ENCODE assay signal across 26 cellular contexts in the genomic region with DNA sequence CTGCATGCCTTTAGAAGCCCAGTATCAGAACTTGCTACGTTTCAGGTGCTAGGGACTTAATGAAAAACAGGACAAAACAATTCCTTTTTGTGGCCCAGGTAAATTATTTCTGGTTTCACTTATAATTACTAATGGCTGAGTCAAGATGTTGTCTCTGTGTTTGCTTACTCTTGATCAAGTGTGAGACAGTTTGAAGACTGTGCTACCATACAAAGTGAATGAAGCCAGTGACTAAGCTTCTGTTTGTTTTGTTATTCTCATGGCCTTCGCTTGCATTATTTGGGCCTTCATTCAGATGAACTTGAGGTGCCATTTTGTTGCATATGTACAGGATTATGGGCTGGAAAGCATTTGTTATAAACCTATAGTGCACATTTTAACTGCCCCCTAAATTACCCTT. TPM values are rescaled to one million over a fixed set of nuclear protein-coding genes. Genes with fewer than 3 reads are reported as not detected.
A peak's percentile ranks its signal among the peaks of the same experiment; 100 is the strongest.
DNase-seq lines count a peak whose midpoint lies in the region; ATAC-seq and TF ChIP-seq lines count a peak whose summit lies in the region.
"Had no signal": no experiment of that assay in that cellular context is flagged by ENCODE, and none has a peak within 500 bp of the region (broad histone marks: within the 10 kb centered on the region; RNA-seq: fewer than 3 reads in every experiment).

No MANE protein-coding gene starts in this region.

- intact Hi-C loops in PC-3 (cut with micrococcal nuclease) (no loop called here), prostate gland (cut with DNase I) (no loop called here)

- WGBS in smooth muscle cell (ENCODE audit: low lambda C conversion rate) = 85% methylated on average over 2 of the region's 2 CpGs
- 90% methylated on average over 2 of the region's 2 CpGs for WGBS in prostate gland

- H4K20me1 ChIP-seq in PC-3 (ENCODE audit: low read length) (no peaks in the 10 kb centered on the region), smooth muscle cell (ENCODE audit: low read depth) (peaks cover 21% of the 10 kb centered on the region)

- H3K36me3 ChIP-seq in PC-3 (ENCODE audit: low read depth, low read length) = peaks cover 42% of the 10 kb centered on the region
- H3K36me3 ChIP-seq in smooth muscle cell (ENCODE audit: low read depth) = no peaks in the 10 kb centered on the region
- peaks cover 0 to 2% of the 10 kb centered on the region in 2 donors for H3K36me3 ChIP-seq in prostate gland

- H3K9me3 ChIP-seq in PC-3 (ENCODE audit: low read length) (no peaks in the 10 kb centered on the region), smooth muscle cell (replicated peaks; ENCODE audit: low read depth) (no peaks in the 10 kb centered on the region), prostate gland (no peaks in the 10 kb centered on the region)
- H3K9me3 ChIP-seq: left ventricle myocardium inferior, right atrium auricular region, spleen, suprapubic skin had no signal

- no peak for ATAC-seq in activated naive CD8-positive, alpha-beta T cell treated with anti-CD3 and anti-CD28 coated beads, Interleukin-2, amount 50 U/mL, for 24 hours
- peak; percentile 89 for ATAC-seq in PC-3
- no peak for ATAC-seq in GM18858 (IDR thresholded peaks at IDR 0.05; ENCODE audit: unreplicated experiment)
- ATAC-seq: naive thymus-derived CD8-positive, alpha-beta T cell; stimulated activated memory B cell treated with anti-CD40 and anti-IgM and Interleukin-4, amounts not matched to agents 10 μg/mL and 1 μg/mL and 100 μg/mL, for 72 hours had no signal

- TF ChIP-seq POLR2A in prostate gland (IDR thresholded peaks at IDR 0.05) = no peak

- H3K27me3 ChIP-seq in PC-3 (ENCODE audit: low read length) (no peaks in the 10 kb centered on the region), smooth muscle cell (ENCODE audit: low read depth) (no peaks in the 10 kb centered on the region), prostate gland (replicated peaks; ENCODE audit: insufficient read depth) (no peaks in the 10 kb centered on the region)
- H3K27me3 ChIP-seq: brain microvascular endothelial cell, right atrium auricular region, spleen, suprapubic skin had no signal

- H3K4me1 ChIP-seq in PC-3 (ENCODE audit: insufficient read depth, low read length) (peaks cover 9% of the 10 kb centered on the region), smooth muscle cell (ENCODE audit: low read depth) (no peaks in the 10 kb centered on the region), prostate gland (replicated peaks) (no peaks in the 10 kb centered on the region)
- H3K4me1 ChIP-seq: right atrium auricular region had no signal

- no peak overlapping the region for H3K4me3 Mint-ChIP-seq in activated naive CD8-positive, alpha-beta T cell treated with anti-CD3 and anti-CD28 coated beads for 36 hours
- no peak overlapping the region for H3K4me3 Mint-ChIP-seq in activated naive CD8-positive, alpha-beta T cell treated with anti-CD3 and anti-CD28 coated beads, Interleukin-2, amount 50 U/mL, for 24 hours
- H3K4me3 Mint-ChIP-seq: activated CD4-positive, alpha-beta memory T cell treated with anti-CD3 and anti-CD28 coated beads for 36 hours; B cell; dendritic cell treated with granulocyte-macrophage colony-stimulating factor and Interleukin-4, amounts not matched to agents 40 ng/mL and 50 ng/mL, for 4 days; naive thymus-derived CD8-positive, alpha-beta T cell; stimulated activated memory B cell treated with anti-CD40 and anti-IgM and Interleukin-4, amounts not matched to agents 10 μg/mL and 1 μg/mL and 100 μg/mL, for 72 hours had no signal

- H3K27ac Mint-ChIP-seq in activated naive CD8-positive, alpha-beta T cell treated with anti-CD3 and anti-CD28 coated beads for 36 hours = peak overlapping the region; percentile 12
- no peak overlapping the region for H3K27ac Mint-ChIP-seq in activated naive CD8-positive, alpha-beta T cell treated with anti-CD3 and anti-CD28 coated beads, Interleukin-2, amount 50 U/mL, for 24 hours
- H3K27ac Mint-ChIP-seq: activated CD4-positive, alpha-beta memory T cell treated with anti-CD3 and anti-CD28 coated beads for 36 hours; B cell; dendritic cell treated with granulocyte-macrophage colony-stimulating factor and Interleukin-4, amounts not matched to agents 40 ng/mL and 50 ng/mL, for 4 days; stimulated activated memory B cell treated with anti-CD40 and anti-IgM and Interleukin-4, amounts not matched to agents 10 μg/mL and 1 μg/mL and 100 μg/mL, for 72 hours had no signal

- H2AFZ ChIP-seq in PC-3 (ENCODE audit: low read length) = no peak overlapping the region
- H2AFZ ChIP-seq in smooth muscle cell (ENCODE audit: low read depth) = no peak overlapping the region

- H3K4me2 ChIP-seq in PC-3 (ENCODE audit: low read length) = no peak overlapping the region
- no peak overlapping the region for H3K4me2 ChIP-seq in smooth muscle cell

- peak overlapping the region; percentile 67 for H3K27ac ChIP-seq in PC-3 (ENCODE audit: low read length)
- peak overlapping the region; percentile 49 for H3K27ac ChIP-seq in epithelial cell of prostate
- H3K27ac ChIP-seq in smooth muscle cell (ENCODE audit: low read depth) = peak overlapping the region; percentile 30
- no peak overlapping the region for H3K27ac ChIP-seq in prostate gland
- H3K27ac ChIP-seq: brain microvascular endothelial cell, left ventricle myocardium inferior, right atrium auricular region, spleen, suprapubic skin had no signal

- H3K9ac ChIP-seq in PC-3 (ENCODE audit: low read length) (no peak overlapping the region), smooth muscle cell (ENCODE audit: low read depth) (no peak overlapping the region)

- H3K36me3 Mint-ChIP-seq in activated naive CD8-positive, alpha-beta T cell treated with anti-CD3 and anti-CD28 coated beads for 36 hours = peaks cover 2% of the 10 kb centered on the region
- H3K36me3 Mint-ChIP-seq in activated naive CD8-positive, alpha-beta T cell treated with anti-CD3 and anti-CD28 coated beads, Interleukin-2, amount 50 U/mL, for 24 hours (ENCODE audit: low read depth) = peaks cover 27% of the 10 kb centered on the region

- TF ChIP-seq CTCF in PC-3 (conservative IDR thresholded peaks at IDR 0.05; ENCODE audit: low read depth, low read length) (no peak), smooth muscle cell (IDR thresholded peaks at IDR 0.05; ENCODE audit: borderline replicate concordance, insufficient read depth, poor library complexity, severe bottlenecking) (no peak), prostate gland (IDR thresholded peaks at IDR 0.05) (no peak)

- H3F3A ChIP-seq in PC-3 (ENCODE audit: low read length, unreplicated experiment) = no peaks in the 10 kb centered on the region
- peaks cover 7% of the 10 kb centered on the region for H3F3A ChIP-seq in smooth muscle cell (ENCODE audit: low read depth)

- CTCF ChIA-PET in PC-3 (lab: Charles Lee) = no interaction called here

- H3K9me2 ChIP-seq in PC-3 (replicated peaks; ENCODE audit: low read length) = no peaks in the 10 kb centered on the region

- H3K4me3 ChIP-seq in PC-3 (ENCODE audit: low read length) (no peak overlapping the region), smooth muscle cell (no peak overlapping the region), prostate gland (no peak overlapping the region)
- H3K4me3 ChIP-seq: left ventricle myocardium inferior, right atrium auricular region, spleen, suprapubic skin had no signal

- POLR2A ChIA-PET in PC-3 (lab: Charles Lee; ENCODE audit: unreplicated experiment) = no interaction called here

- H3K27me3 Mint-ChIP-seq in activated naive CD8-positive, alpha-beta T cell treated with anti-CD3 and anti-CD28 coated beads for 36 hours = no peaks in the 10 kb centered on the region
- H3K27me3 Mint-ChIP-seq in activated naive CD8-positive, alpha-beta T cell treated with anti-CD3 and anti-CD28 coated beads, Interleukin-2, amount 50 U/mL, for 24 hours = no peaks in the 10 kb centered on the region
- H3K27me3 Mint-ChIP-seq: activated CD4-positive, alpha-beta memory T cell treated with anti-CD3 and anti-CD28 coated beads for 36 hours; B cell; dendritic cell treated with granulocyte-macrophage colony-stimulating factor and Interleukin-4, amounts not matched to agents 40 ng/mL and 50 ng/mL, for 4 days; naive thymus-derived CD8-positive, alpha-beta T cell; stimulated activated memory B cell treated with anti-CD40 and anti-IgM and Interleukin-4, amounts not matched to agents 10 μg/mL and 1 μg/mL and 100 μg/mL, for 72 hours had no signal

- BruUV-seq in PC-3 (replicated peaks; lab: Mats Ljungman, UMichigan) = no TSS peak

- no peaks in the 10 kb centered on the region for H3K4me1 Mint-ChIP-seq in activated naive CD8-positive, alpha-beta T cell treated with anti-CD3 and anti-CD28 coated beads for 36 hours
- no peaks in the 10 kb centered on the region for H3K4me1 Mint-ChIP-seq in activated naive CD8-positive, alpha-beta T cell treated with anti-CD3 and anti-CD28 coated beads, Interleukin-2, amount 50 U/mL, for 24 hours
- H3K4me1 Mint-ChIP-seq: naive thymus-derived CD8-positive, alpha-beta T cell had no signal

- H3K9me3 Mint-ChIP-seq in activated naive CD8-positive, alpha-beta T cell treated with anti-CD3 and anti-CD28 coated beads for 36 hours = no peaks in the 10 kb centered on the region
- no peaks in the 10 kb centered on the region for H3K9me3 Mint-ChIP-seq in activated naive CD8-positive, alpha-beta T cell treated with anti-CD3 and anti-CD28 coated beads, Interleukin-2, amount 50 U/mL, for 24 hours
- H3K9me3 Mint-ChIP-seq: activated CD4-positive, alpha-beta memory T cell treated with anti-CD3 and anti-CD28 coated beads for 36 hours; dendritic cell treated with granulocyte-macrophage colony-stimulating factor and Interleukin-4, amounts not matched to agents 40 ng/mL and 50 ng/mL, for 4 days; naive thymus-derived CD8-positive, alpha-beta T cell; stimulated activated memory B cell treated with anti-CD40 and anti-IgM and Interleukin-4, amounts not matched to agents 10 μg/mL and 1 μg/mL and 100 μg/mL, for 72 hours had no signal

- no peaks in the 10 kb centered on the region for H3K79me2 ChIP-seq in PC-3 (ENCODE audit: low read length)
- H3K79me2 ChIP-seq in smooth muscle cell (ENCODE audit: low read depth) = no peaks in the 10 kb centered on the region

- no peak for DNase-seq in activated naive CD8-positive, alpha-beta T cell treated with anti-CD3 and anti-CD28 coated beads for 36 hours
- no peak for DNase-seq in activated naive CD8-positive, alpha-beta T cell treated with anti-CD3 and anti-CD28 coated beads, Interleukin-2, amount 50 U/mL, for 24 hours
- DNase-seq in PC-3 (peak; percentile 54), epithelial cell of prostate (ENCODE audit: low read depth, low spot score) (peak; percentile 58), smooth muscle cell (lab: John Stamatoyannopoulos, UW; ENCODE audit: unreplicated experiment) (no peak), prostate gland (ENCODE audit: low spot score) (no peak), NCI-H1092 (lab: John Stamatoyannopoulos, UW) (no peak)
- DNase-seq: activated CD4-positive, alpha-beta memory T cell treated with anti-CD3 and anti-CD28 coated beads for 36 hours; activated CD8-positive, alpha-beta memory T cell treated with anti-CD3 and anti-CD28 coated beads, Interleukin-2, amount 50 U/mL, for 48 hours; activated effector memory CD4-positive, alpha-beta T cell treated with Interleukin-2 at 50 U/mL for 16 hours; brain microvascular endothelial cell; DMS79 treated with DMSO at 0.1 percent for 48 hours; left ventricle myocardium inferior; midbrain; naive thymus-derived CD8-positive, alpha-beta T cell; NCI-H1092 treated with DMSO at 0.1 percent for 48 hours; NCI-H2029; NCI-H82; spleen; stimulated activated CD4-positive, alpha-beta T cell treated with anti-CD3 and anti-CD28 coated beads, Interleukin-2, amount 100 ng/mL, for 48 hours had no signal

RNA-seq across cellular contexts. Expression of a gene that starts 17.9 kb away (rescaled TPM):
- total RNA-seq in activated naive CD8-positive, alpha-beta T cell treated with anti-CD3 and anti-CD28 coated beads for 36 hours = 10 to 100 TPM; 55.1 to 56.9 TPM
- total RNA-seq in PC-3 (2014; rRNA removed) = 16.3 and 18.4 TPM in 2 replicates
- 17.7 and 25.6 TPM in 2 replicates for total RNA-seq in smooth muscle cell
- 19.0 and 22.2 TPM in 2 replicates for polyA plus RNA-seq in smooth muscle cell
- 10 to 100 TPM in 1 of 2 donors, 1 to 10 TPM in 1; 8.0 to 11.0 TPM for total RNA-seq in prostate gland

Comparison
In these comparisons a context has a peak if more than half of its experiments do, and no peak if none do; other contexts are left out.
1. DNase-seq: peak in PC-3 (single experiment) and epithelial cell of prostate (single experiment); none in activated naive CD8-positive, alpha-beta T cell treated with anti-CD3 and anti-CD28 coated beads for 36 hours (single experiment), activated naive CD8-positive, alpha-beta T cell treated with anti-CD3 and anti-CD28 coated beads, Interleukin-2, amount 50 U/mL, for 24 hours (single experiment), smooth muscle cell (single experiment), prostate gland (single experiment) and NCI-H1092 (single experiment).
2. H3K27ac ChIP-seq: peak in PC-3 (single experiment), epithelial cell of prostate (single experiment) and smooth muscle cell (single experiment); none in prostate gland (0 of 2).